ENCODE assay signal across 9 cellular contexts in the genomic region with DNA sequence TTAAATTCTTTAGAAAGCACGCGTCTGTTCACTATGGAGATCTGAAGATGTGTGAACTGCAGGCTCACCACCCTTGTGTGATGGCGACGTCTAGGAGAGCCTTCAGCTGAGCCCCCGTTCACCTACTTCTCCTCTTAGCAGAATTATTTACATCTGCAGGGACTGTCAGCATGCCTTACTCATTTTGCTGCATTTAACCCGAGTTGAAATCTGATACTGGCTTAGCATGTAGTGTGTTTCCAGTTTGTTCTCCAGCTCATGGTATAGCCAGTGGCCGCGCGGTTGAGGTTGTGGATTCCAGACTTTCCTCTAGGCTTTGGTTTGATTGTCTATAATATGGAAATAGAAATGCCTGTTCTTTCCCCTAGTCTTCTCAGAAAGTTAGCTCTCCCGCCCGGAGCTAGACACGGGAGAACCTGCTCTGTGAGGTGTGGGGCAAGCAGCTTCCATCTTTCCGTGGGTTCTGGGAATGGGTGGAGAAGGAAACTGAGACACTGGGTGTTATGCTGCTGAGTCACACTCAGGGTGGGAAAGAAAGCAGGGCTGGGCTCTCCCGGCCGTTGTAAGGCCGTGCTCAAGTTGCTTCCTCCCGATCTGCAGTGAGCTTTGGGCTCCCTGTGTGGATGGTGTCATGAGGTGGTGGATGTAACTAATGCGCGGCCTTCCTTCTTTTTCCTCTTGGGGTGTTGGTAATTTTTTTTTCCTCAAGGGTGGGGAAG.
A peak's percentile ranks its signal among the peaks of the same experiment; 100 is the strongest.
DNase-seq lines count a peak whose midpoint lies in the region; ATAC-seq, FAIRE-seq and TF ChIP-seq lines count a peak whose summit lies in the region.
"Had no signal": no experiment of that assay in that cellular context is flagged by ENCODE, and none has a peak within 500 bp of the region (broad histone marks: within the 10 kb centered on the region; RNA-seq: fewer than 3 reads in every experiment).

No MANE protein-coding gene starts in this region.

- no peak overlapping the region for H2AFZ ChIP-seq in HepG2 (ENCODE audit: low read length)

- FAIRE-seq in HepG2 (lab: Jason Lieb, UNC): no peak

- in situ Hi-C loops in HepG2 (cut with HindIII; ENCODE audit: extremely low pct_ligation_motif_present, low pct_unique_long_range_greater_than_20kb) (no loop called here), transverse colon (cut with MboI; ENCODE audit: low pct_ligation_motif_present in 1 of 4, low pct_unique_long_range_greater_than_20kb in 1 of 4, low sequenced_read_pairs in 3 of 4) (no loop called here)

- peaks cover 59% of the 10 kb centered on the region for H3K79me2 ChIP-seq in HepG2 (ENCODE audit: insufficient read depth, low read length)

- TF ChIP-seq POLR2A in HepG2 (IDR thresholded peaks at IDR 0.05; ENCODE audit: insufficient read depth in 1 of 2, low read depth in 2 of 2, low read length in 2 of 2): no peak
- TF ChIP-seq POLR2A in transverse colon (IDR thresholded peaks at IDR 0.05): no peak

- H3K4me3 ChIP-seq in HepG2 (replicated peaks in 1 of 3; ENCODE audit: insufficient read depth in 1 of 3, low read depth in 2 of 3, low read length in 3 of 3) (no peak overlapping the region), transverse colon (no peak overlapping the region)

- TF ChIP-seq EP300 in HepG2 (IDR thresholded peaks at IDR 0.05; ENCODE audit: low read depth in 2 of 2, low read length in 2 of 2): no peak
- TF ChIP-seq EP300 in HepG2 (CRISPR knock-in tag; IDR thresholded peaks at IDR 0.05; ENCODE audit: borderline replicate concordance): no peak
- no peak for TF ChIP-seq EP300 in transverse colon (IDR thresholded peaks at IDR 0.05; ENCODE audit: low read depth)

- no peak for TF ChIP-seq RAD21 in HepG2 (CRISPR knock-in tag; IDR thresholded peaks at IDR 0.05)

- peak overlapping the region; percentile 97 for H3K27ac ChIP-seq in cingulate gyrus (ENCODE audit: low read depth, low read length)
- peak overlapping the region; percentile 40 for H3K27ac ChIP-seq in HepG2 (ENCODE audit: extremely low read length, insufficient read depth, low read length)
- H3K27ac ChIP-seq in transverse colon: peak overlapping the region in 2 of 4 donors; percentile 22 to 81

- no peaks in the 10 kb centered on the region for H4K20me1 ChIP-seq in HepG2 (ENCODE audit: insufficient read depth, low read length)

- WGBS in HepG2 (ENCODE audit: low lambda C conversion rate): 93% methylated on average over 19 of the region's 19 CpGs
- 77 to 94% methylated on average over 5 to 19 of the region's 19 CpGs for WGBS in transverse colon (ENCODE audit: low coverage in 1 of 2), 2 donors

- TF ChIP-seq CTCF in HepG2 (CRISPR knock-in tag; IDR thresholded peaks at IDR 0.05): no peak
- no peak for TF ChIP-seq CTCF in transverse colon (IDR thresholded peaks at IDR 0.05)

- H3K36me3 ChIP-seq in HepG2 (replicated peaks in 1 of 2; ENCODE audit: control insufficient read depth in 1 of 2, insufficient read depth in 2 of 2, low read length in 2 of 2): peaks cover 0 to 24% of the 10 kb centered on the region in 2 experiments
- H3K36me3 ChIP-seq in transverse colon: no peaks in the 10 kb centered on the region

- H3K27me3 ChIP-seq in HepG2 (ENCODE audit: control insufficient read depth in 1 of 2, insufficient read depth in 2 of 2, low read length in 2 of 2) (no peaks in the 10 kb centered on the region), transverse colon (no peaks in the 10 kb centered on the region)

- no TSS peak for BruUV-seq in HepG2 (replicated peaks; lab: Mats Ljungman, UMichigan)

- ATAC-seq in HepG2 (no peak), HG03521 (IDR thresholded peaks at IDR 0.05; ENCODE audit: unreplicated experiment) (no peak)

- H3K9ac ChIP-seq in HepG2 (ENCODE audit: insufficient read depth, low read depth, low read length): no peak overlapping the region

- H3K9me3 ChIP-seq in HepG2 (ENCODE audit: low read length) (no peaks in the 10 kb centered on the region), transverse colon (no peaks in the 10 kb centered on the region)

- peaks cover 90% of the 10 kb centered on the region for H3K4me1 ChIP-seq in HepG2 (ENCODE audit: insufficient read depth, low read length)
- peaks cover 10 to 38% (median 17%) of the 10 kb centered on the region in 4 donors for H3K4me1 ChIP-seq in transverse colon

- DNase-seq in LHCN-M2 (ENCODE audit: low read depth) (peak; percentile 70), HepG2 (ENCODE audit: low spot score) (no peak), transverse colon (peak; percentile 21), putamen (ENCODE audit: low spot score) (no peak), OCI-M1 (lab: John Stamatoyannopoulos, UW) (no peak), GDM1 (lab: John Stamatoyannopoulos, UW) (no peak)
- DNase-seq: stimulated activated CD4-positive, alpha-beta T cell treated with anti-CD3 and anti-CD28 coated beads, Interleukin-15, amount 100 ng/mL, for 24 hours had no signal

- intact Hi-C loops in HepG2 (cut with micrococcal nuclease; ENCODE audit: unreplicated experiment): no loop called here
- intact Hi-C loops in transverse colon (cut with DNase I; ENCODE audit: low total_unique reads): no loop called here

- H3K4me2 ChIP-seq in HepG2 (ENCODE audit: low read depth, low read length): no peak overlapping the region

- POLR2A ChIA-PET in HepG2 (lab: Yijun Ruan, JAX): no interaction called here

- CTCF ChIA-PET in HepG2 (lab: Yijun Ruan, JAX; ENCODE audit: low intra/inter-chr PET ratio, low total read pairs): no interaction called here

TF ChIP-seq in HepG2, 621 proteins besides CTCF, POLR2A, EP300 and RAD21:
- TF ChIP-seq ZBTB38 (CRISPR knock-in tag; IDR thresholded peaks at IDR 0.05): peak; percentile 90
- TF ChIP-seq PHF20 (CRISPR knock-in tag; IDR thresholded peaks at IDR 0.05): no peak

Comparison
In these comparisons a context has a peak if more than half of its experiments do, and no peak if none do; other contexts are left out.
1. DNase-seq: peak in LHCN-M2 (single experiment) and transverse colon (single experiment); none in HepG2 (single experiment), putamen (single experiment), OCI-M1 (single experiment) and GDM1 (single experiment).